8 cellular contexts compared by ENCODE assay signal in the genomic region with DNA sequence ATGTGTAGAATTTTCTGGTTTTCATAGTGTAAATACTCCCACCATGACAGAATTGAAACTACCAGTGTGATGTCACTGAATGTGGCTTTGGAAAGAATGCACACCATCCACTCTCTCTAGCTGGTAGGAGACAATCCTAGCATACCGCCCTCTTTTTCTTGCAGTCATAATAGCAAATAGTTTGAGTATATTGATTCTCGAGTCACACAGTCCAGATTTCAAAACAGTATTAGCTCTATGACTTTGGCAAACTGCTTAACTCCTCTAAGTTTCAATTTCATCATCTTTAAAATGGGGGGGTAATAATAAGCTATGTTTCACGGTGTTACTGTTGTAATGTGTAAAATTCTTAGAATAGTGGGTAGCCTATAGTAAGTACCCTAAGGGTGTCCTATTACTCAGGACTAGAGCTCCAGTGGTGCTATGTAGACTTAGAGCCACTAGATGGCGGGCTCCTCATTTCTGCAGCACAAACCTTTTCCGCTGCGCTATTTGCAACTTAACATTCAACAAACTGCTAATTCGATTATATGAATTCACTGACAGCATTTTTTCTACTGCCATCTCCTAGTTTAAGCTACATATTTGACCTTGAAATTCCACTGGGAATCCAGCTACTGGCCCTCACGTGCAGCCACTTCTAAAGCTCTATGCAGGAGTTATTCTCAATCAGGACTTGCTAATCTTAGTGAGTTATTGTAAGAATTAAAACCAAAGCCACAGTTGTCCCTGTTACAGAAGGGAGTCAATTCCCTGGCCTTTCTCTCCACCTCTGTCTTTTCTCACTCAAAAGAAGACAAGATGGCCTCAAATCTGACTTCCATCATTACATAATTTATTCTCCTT. TPM values are rescaled to one million over a fixed set of nuclear protein-coding genes. Genes with fewer than 3 reads are reported as not detected.
DNase-seq lines count a peak whose midpoint lies in the region; ATAC-seq lines count a peak whose summit lies in the region.

No MANE protein-coding gene starts in this region.

- H3K9me3 ChIP-seq in mesenchymal stem cell (ENCODE audit: control insufficient read depth, low read length): peaks cover 17% of the 10 kb centered on the region

- peak in 8 of 14 donors; percentile 6 to 66 (median 36) for DNase-seq in C1 segment of cervical spinal cord (lab: John Stamatoyannopoulos, UW)
- peak; percentile 8 to 74 for DNase-seq in NCI-H524 (lab: John Stamatoyannopoulos, UW)
- peak; percentile 75 for DNase-seq in activated CD4-positive, alpha-beta T cell treated with anti-CD3 and anti-CD28 coated beads for 48 hours
- DNase-seq in effector CD4-positive, alpha-beta T cell: peak; percentile 59
- peak; percentile 82 for DNase-seq in mesenchymal stem cell
- peak; percentile 19 to 57 for DNase-seq in stimulated activated CD8-positive, alpha-beta memory T cell treated with anti-CD3 and anti-CD28 coated beads, Interleukin-15, amount 100 ng/mL, for 4 hours (ENCODE audit: low read depth in 2 of 2)

- peak overlapping the region; percentile 17 for H3K27ac ChIP-seq in mesenchymal stem cell (ENCODE audit: low read length, poor library complexity, severe bottlenecking)

- ATAC-seq in GM19035 (IDR thresholded peaks at IDR 0.05; ENCODE audit: unreplicated experiment) (peak; percentile 98), HG03342 (IDR thresholded peaks at IDR 0.05; ENCODE audit: unreplicated experiment) (peak; percentile 96)

- H3K4me3 ChIP-seq in mesenchymal stem cell (ENCODE audit: insufficient read depth in 1 of 2, low read depth in 1 of 2, low read length in 2 of 2): peak overlapping the region in 1 of 2 experiments; percentile 61

- H3K14ac ChIP-seq in mesenchymal stem cell (ENCODE audit: low read length in 2 of 2): no peak overlapping the region

- no peaks in the 10 kb centered on the region for H3K27me3 ChIP-seq in mesenchymal stem cell (ENCODE audit: control insufficient read depth in 1 of 2, insufficient read depth in 1 of 2, low read length in 2 of 2)

- no peak overlapping the region for H2BK12ac ChIP-seq in mesenchymal stem cell (ENCODE audit: low read length in 2 of 2)

- no peak overlapping the region for H2BK5ac ChIP-seq in mesenchymal stem cell (ENCODE audit: low read depth, low read length, poor library complexity, severe bottlenecking)

- no peak overlapping the region for H2AFZ ChIP-seq in mesenchymal stem cell (ENCODE audit: low read depth, low read length)

- no peak overlapping the region for H2AK5ac ChIP-seq in mesenchymal stem cell (ENCODE audit: low read length, severe bottlenecking)

- no peak overlapping the region for H4K91ac ChIP-seq in mesenchymal stem cell (ENCODE audit: low read length)

- peak overlapping the region; percentile 14 for H3K4me2 ChIP-seq in mesenchymal stem cell (ENCODE audit: low read length, poor library complexity, severe bottlenecking)

- no peak overlapping the region for H3K23ac ChIP-seq in mesenchymal stem cell (ENCODE audit: low read length in 2 of 2)

- no peak overlapping the region for H3K18ac ChIP-seq in mesenchymal stem cell (ENCODE audit: low read depth in 1 of 2, low read length in 2 of 2)

- H3K36me3 ChIP-seq in mesenchymal stem cell (ENCODE audit: control insufficient read depth in 1 of 2, insufficient read depth in 2 of 2, low read depth in 1 of 2, low read length in 2 of 2): no peaks in the 10 kb centered on the region

- H3K79me1 ChIP-seq in mesenchymal stem cell (replicated peaks; ENCODE audit: low read length, poor library complexity, severe bottlenecking): no peaks in the 10 kb centered on the region

- H3K4me1 ChIP-seq in mesenchymal stem cell (ENCODE audit: control insufficient read depth, insufficient read depth, low read depth, low read length): peaks cover 1% of the 10 kb centered on the region

- no peak overlapping the region for H2BK120ac ChIP-seq in mesenchymal stem cell (ENCODE audit: low read depth, low read length)

- no peak overlapping the region for H2BK15ac ChIP-seq in mesenchymal stem cell (ENCODE audit: low read depth, poor library complexity, severe bottlenecking)

- WGBS in mesenchymal stem cell: 16% methylated on average over 6 of the region's 8 CpGs

- peak overlapping the region; percentile 87 for H3K9ac ChIP-seq in mesenchymal stem cell (ENCODE audit: low read length)

- no peak overlapping the region for H3K4ac ChIP-seq in mesenchymal stem cell (ENCODE audit: low read depth in 1 of 2, low read length in 2 of 2)

- H4K8ac ChIP-seq in mesenchymal stem cell (ENCODE audit: low read length): no peak overlapping the region

RNA-seq across cellular contexts. Expression of a gene that starts 18.7 kb away (rescaled TPM):
- polyA plus RNA-seq in mesenchymal stem cell (2013, experiment 1 of 2): not detected
- not detected for polyA plus RNA-seq in mesenchymal stem cell (2013, experiment 2 of 2)

RNA-seq across cellular contexts. Expression of a gene that starts 22.7 kb away (rescaled TPM):
- polyA plus RNA-seq in mesenchymal stem cell (2013, experiment 1 of 2): 161 TPM
- 158 TPM for polyA plus RNA-seq in mesenchymal stem cell (2013, experiment 2 of 2)

RNA-seq across cellular contexts. Expression of a gene that starts 44.2 kb away (rescaled TPM):
- polyA plus RNA-seq in mesenchymal stem cell (2013, experiment 1 of 2): 0.10 TPM
- 0.10 TPM for polyA plus RNA-seq in mesenchymal stem cell (2013, experiment 2 of 2)

RNA-seq across cellular contexts. Expression of a gene that starts 47.6 kb away (rescaled TPM):
- 16.3 TPM for polyA plus RNA-seq in mesenchymal stem cell (2013, experiment 1 of 2)
- 16.3 TPM for polyA plus RNA-seq in mesenchymal stem cell (2013, experiment 2 of 2)

RNA-seq across cellular contexts. Expression of a gene that starts 57.3 kb away (rescaled TPM):
- not detected for polyA plus RNA-seq in mesenchymal stem cell (2013, experiment 1 of 2)
- polyA plus RNA-seq in mesenchymal stem cell (2013, experiment 2 of 2): not detected
